ENCODE assay signal across 35 cellular contexts in the genomic region with DNA sequence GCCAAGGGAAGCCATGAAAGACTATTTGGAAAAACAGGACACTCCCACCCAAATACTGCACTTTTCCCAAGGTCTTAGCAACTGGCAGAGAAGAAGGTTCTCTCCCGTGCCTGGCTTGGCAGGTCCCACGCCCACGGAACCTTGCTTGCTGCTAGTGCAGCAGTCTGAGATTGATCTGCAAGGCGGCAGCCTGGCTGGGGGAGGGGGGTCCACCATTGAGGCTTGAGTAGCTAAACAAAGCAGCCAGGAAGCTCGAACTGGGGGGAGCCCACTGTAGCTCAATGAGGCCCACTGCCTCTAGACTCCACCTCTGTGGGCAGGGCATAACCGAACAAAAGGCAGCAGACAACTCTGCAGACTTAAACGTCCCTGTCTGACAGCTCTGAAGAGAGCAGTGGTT.
"Had no signal": no experiment of that assay in that cellular context is flagged by ENCODE, and none has a peak within 500 bp of the region (broad histone marks: within the 10 kb centered on the region; RNA-seq: fewer than 3 reads in every experiment).

No MANE protein-coding gene starts in this region.

- H3K27me3 ChIP-seq: MG63 had no signal

- H3K4me3 ChIP-seq: MG63 had no signal

- H3K9me3 ChIP-seq: MG63 had no signal

- H3K9ac ChIP-seq: KMS-11 had no signal

- DNase-seq: Karpas-422, Kasumi-1, KG1, MG63, MM.1S, MV-4-11, NCI-H1048, NCI-H1092, NCI-H1092 treated with DMSO at 0.1 percent for 48 hours, NCI-H1105, NCI-H1105 treated with DMSO at 0.1 percent for 48 hours, NCI-H1417, NCI-H1417 treated with DMSO at 0.1 percent for 48 hours, NCI-H1436, NCI-H1436 treated with DMSO at 0.1 percent for 48 hours, NCI-H146, NCI-H1694, NCI-H1694 treated with DMSO at 0.1 percent for 48 hours, NCI-H187, NCI-H187 treated with DMSO at 0.1 percent for 48 hours, NCI-H1930, NCI-H2029, NCI-H2029 treated with DMSO at 0.1 percent for 48 hours, NCI-H2081, NCI-H2081 treated with DMSO at 0.1 percent for 48 hours, NCI-H2107, NCI-H2171, NCI-H2171 treated with DMSO at 0.1 percent for 48 hours, NCI-H2227 treated with DMSO at 0.1 percent for 48 hours, NCI-H226, NCI-H345, NCI-H446, NCI-H446 treated with DMSO at 0.1 percent for 48 hours, NCI-H510A had no signal

- H3K4me2 ChIP-seq: KMS-11 had no signal

- H3K36me3 ChIP-seq: MG63 had no signal

- H3K27ac ChIP-seq: KMS-11 had no signal
